In genomic region chr1:226965581-226966440, GRCh38 we compare ENCODE assay signal across 15 cellular contexts.
"Had no signal": no experiment of that assay in that cellular context is flagged by ENCODE, and none has a peak within 500 bp of the region (broad histone marks: within the 10 kb centered on the region; RNA-seq: fewer than 3 reads in every experiment).

No MANE protein-coding gene starts in this region.

- H3K4me1 ChIP-seq: parathyroid adenoma had no signal

- H3K79me2 ChIP-seq: parathyroid adenoma had no signal

- H3K27me3 ChIP-seq: body of pancreas had no signal

- H3K9me3 Mint-ChIP-seq: activated CD4-positive, alpha-beta T cell treated with anti-CD3 and anti-CD28 coated beads, Interleukin-2, amount 10 ng/mL, durations not matched to agents 7 days and 5 days; activated naive CD4-positive, alpha-beta T cell treated with anti-CD3 and anti-CD28 coated beads, Interleukin-2, amount 10 ng/mL, durations not matched to agents 7 days and 5 days; activated T-helper 2 cell treated with anti-CD3 and anti-CD28 coated beads, Interferon-gamma antibody, Interleukin-2, Interleukin-4, amounts not matched to agents 10 μg/mL and 5 μg/mL and 100 μg/mL, durations not matched to agents 14 hours and 24 hours and 36 hours; dendritic cell treated with granulocyte-macrophage colony-stimulating factor and Interleukin-4, amounts not matched to agents 40 ng/mL and 50 ng/mL, for 4 days; neural crest cell; stimulated activated naive CD8-positive, alpha-beta T cell treated with anti-CD3 and anti-CD28 coated beads, Interleukin-15, Interleukin-2, amounts not matched to agents 100 ng/mL and 50 ng/mL, for 24 hours had no signal

- ATAC-seq: body of pancreas, left colon had no signal

- H2AFZ ChIP-seq: parathyroid adenoma had no signal

- H3K9ac ChIP-seq: parathyroid adenoma had no signal

- H3K27ac ChIP-seq: body of pancreas, parathyroid adenoma, thoracic aorta had no signal

- H3K9me3 ChIP-seq: body of pancreas, thoracic aorta had no signal

- H3K4me1 Mint-ChIP-seq: activated CD4-positive, alpha-beta T cell treated with anti-CD3 and anti-CD28 coated beads, Interleukin-2, amount 10 ng/mL, durations not matched to agents 7 days and 5 days; neural crest cell had no signal

- H3K4me3 Mint-ChIP-seq: activated CD4-positive, alpha-beta T cell treated with anti-CD3 and anti-CD28 coated beads, Interleukin-2, amount 10 ng/mL, durations not matched to agents 7 days and 5 days; activated naive CD4-positive, alpha-beta T cell treated with anti-CD3 and anti-CD28 coated beads, Interleukin-2, amount 10 ng/mL, durations not matched to agents 7 days and 5 days; dendritic cell treated with granulocyte-macrophage colony-stimulating factor and Interleukin-4, amounts not matched to agents 40 ng/mL and 50 ng/mL, for 4 days; memory B cell; neural crest cell; stimulated activated naive CD8-positive, alpha-beta T cell treated with anti-CD3 and anti-CD28 coated beads, Interleukin-15, Interleukin-2, amounts not matched to agents 100 ng/mL and 50 ng/mL, for 24 hours had no signal

- H3K27ac Mint-ChIP-seq: activated CD4-positive, alpha-beta T cell treated with anti-CD3 and anti-CD28 coated beads, Interleukin-2, amount 10 ng/mL, durations not matched to agents 7 days and 5 days; activated naive CD4-positive, alpha-beta T cell treated with anti-CD3 and anti-CD28 coated beads, Interleukin-2, amount 10 ng/mL, durations not matched to agents 7 days and 5 days; activated T-helper 2 cell treated with anti-CD3 and anti-CD28 coated beads, Interferon-gamma antibody, Interleukin-2, Interleukin-4, amounts not matched to agents 10 μg/mL and 5 μg/mL and 100 μg/mL, durations not matched to agents 14 hours and 24 hours and 36 hours; dendritic cell treated with granulocyte-macrophage colony-stimulating factor and Interleukin-4, amounts not matched to agents 40 ng/mL and 50 ng/mL, for 4 days; memory B cell; stimulated activated naive CD8-positive, alpha-beta T cell treated with anti-CD3 and anti-CD28 coated beads, Interleukin-15, Interleukin-2, amounts not matched to agents 100 ng/mL and 50 ng/mL, for 24 hours had no signal

- H3K4me3 ChIP-seq: body of pancreas, thoracic aorta had no signal

- DNase-seq: activated CD4-positive, alpha-beta T cell treated with anti-CD3 and anti-CD28 coated beads, Interleukin-2, amount 10 ng/mL, durations not matched to agents 7 days and 5 days; activated CD4-positive, CD25-positive, alpha-beta regulatory T cell; activated naive CD4-positive, alpha-beta T cell treated with anti-CD3 and anti-CD28 coated beads, Interleukin-2, amount 10 ng/mL, durations not matched to agents 7 days and 5 days; activated T-cell treated with anti-CD3 and anti-CD28 coated beads for 4 hours; body of pancreas; cerebellar nuclear complex; T-helper 2 cell had no signal

- H3K27me3 Mint-ChIP-seq: activated CD4-positive, alpha-beta T cell treated with anti-CD3 and anti-CD28 coated beads, Interleukin-2, amount 10 ng/mL, durations not matched to agents 7 days and 5 days; activated naive CD4-positive, alpha-beta T cell treated with anti-CD3 and anti-CD28 coated beads, Interleukin-2, amount 10 ng/mL, durations not matched to agents 7 days and 5 days; dendritic cell treated with granulocyte-macrophage colony-stimulating factor and Interleukin-4, amounts not matched to agents 40 ng/mL and 50 ng/mL, for 4 days; memory B cell; stimulated activated naive CD8-positive, alpha-beta T cell treated with anti-CD3 and anti-CD28 coated beads, Interleukin-15, Interleukin-2, amounts not matched to agents 100 ng/mL and 50 ng/mL, for 24 hours had no signal
